8 cellular contexts compared by ENCODE assay signal in genomic region chr16:70430667-70431536, GRCh38. TPM values are rescaled to one million over a fixed set of nuclear protein-coding genes. Genes with fewer than 3 reads are reported as not detected.
DNase-seq lines count a peak whose midpoint lies in the region; ATAC-seq, FAIRE-seq and TF ChIP-seq lines count a peak whose summit lies in the region.

No MANE protein-coding gene starts in this region.

- no peaks in the 10 kb centered on the region for H3K9me2 ChIP-seq in DOHH2 (replicated peaks; ENCODE audit: control insufficient read depth, low read length)

- TF ChIP-seq CTCF in DOHH2 (IDR thresholded peaks at IDR 0.05; ENCODE audit: low read depth, low read length, poor library complexity, severe bottlenecking) (no peak), endothelial cell of umbilical vein (IDR thresholded peaks at IDR 0.05; ENCODE audit: extremely low read depth in 1 of 2, insufficient read depth in 1 of 2, low read depth in 1 of 2, low read length in 2 of 2) (no peak)

- intact Hi-C loops in activated CD4-positive, alpha-beta T cell treated with anti-CD3 and anti-CD28 coated beads, Interleukin-2, amount 10 ng/mL, durations not matched to agents 24 days and 14 days (cut with micrococcal nuclease) = loop anchor here (2.0 kb wide), 2 partner anchors 46 to 50 kb away; no protein-coding TSS in a partner anchor
- intact Hi-C loops in endothelial cell of umbilical vein (cut with micrococcal nuclease) = no loop called here

- peaks cover 37% of the 10 kb centered on the region for H3K36me3 ChIP-seq in DOHH2 (ENCODE audit: control insufficient read depth, low read length)
- peaks cover 6% of the 10 kb centered on the region; the same call in 1 of the 2 replicates for H3K36me3 ChIP-seq in HUES6 (ENCODE audit: control insufficient read depth, insufficient read depth, low read length)
- H3K36me3 ChIP-seq in endothelial cell of umbilical vein (ENCODE audit: control insufficient read depth in 2 of 2, extremely low read depth in 1 of 2, insufficient read depth in 2 of 2, low read length in 2 of 2) = peaks cover 0 to 5% of the 10 kb centered on the region in 2 experiments
- no peaks in the 10 kb centered on the region for H3K36me3 ChIP-seq in skeletal muscle tissue (ENCODE audit: control insufficient read depth in 3 of 3, insufficient read depth in 3 of 3, low read length in 3 of 3)
- no peaks in the 10 kb centered on the region for H3K36me3 ChIP-seq in SJCRH30

- H3K9me1 ChIP-seq in endothelial cell of umbilical vein (replicated peaks; ENCODE audit: control insufficient read depth, extremely low read depth, insufficient read depth, low read length) = no peaks in the 10 kb centered on the region

- H4K20me1 ChIP-seq in DOHH2 (ENCODE audit: control insufficient read depth, insufficient read depth, low read depth, low read length) = no peaks in the 10 kb centered on the region
- H4K20me1 ChIP-seq in endothelial cell of umbilical vein (replicated peaks; ENCODE audit: control insufficient read depth, extremely low read depth, insufficient read depth, low read length) = no peaks in the 10 kb centered on the region

- H3K36me3 Mint-ChIP-seq in activated CD4-positive, alpha-beta T cell treated with anti-CD3 and anti-CD28 coated beads, Interleukin-2, amount 10 ng/mL, durations not matched to agents 24 days and 14 days (ENCODE audit: low read depth) = peaks cover 11% of the 10 kb centered on the region

- H3K4me1 ChIP-seq in DOHH2 (ENCODE audit: control insufficient read depth, low read length) (peaks cover 76% of the 10 kb centered on the region), HUES6 (ENCODE audit: control insufficient read depth, insufficient read depth, low read length) (peaks cover 57% of the 10 kb centered on the region), endothelial cell of umbilical vein (ENCODE audit: control insufficient read depth, extremely low read depth, insufficient read depth, low read length) (peaks cover 65% of the 10 kb centered on the region), skeletal muscle tissue (ENCODE audit: control insufficient read depth in 3 of 3, insufficient read depth in 3 of 3, low read length in 3 of 3) (peaks cover 69 to 73% (median 71%) of the 10 kb centered on the region in 3 donors), SJCRH30 (peaks cover 32% of the 10 kb centered on the region)

- peaks cover 78% of the 10 kb centered on the region for H3K79me2 ChIP-seq in DOHH2 (ENCODE audit: control insufficient read depth, low read length)
- H3K79me2 ChIP-seq in endothelial cell of umbilical vein (ENCODE audit: control insufficient read depth, insufficient read depth, low read length) = peaks cover 58% of the 10 kb centered on the region

- no TSS peak for BruUV-seq in endothelial cell of umbilical vein (replicated peaks; lab: Mats Ljungman, UMichigan)

- peak overlapping the region; percentile 97 for H3K27ac Mint-ChIP-seq in activated CD4-positive, alpha-beta T cell treated with anti-CD3 and anti-CD28 coated beads, Interleukin-2, amount 10 ng/mL, durations not matched to agents 24 days and 14 days

- no peaks in the 10 kb centered on the region for H3K9me3 ChIP-seq in DOHH2 (ENCODE audit: control insufficient read depth, insufficient read depth, low read length)
- H3K9me3 ChIP-seq in HUES6 (ENCODE audit: control insufficient read depth, insufficient read depth, low read depth, low read length) = no peaks in the 10 kb centered on the region
- H3K9me3 ChIP-seq in endothelial cell of umbilical vein (replicated peaks; ENCODE audit: control insufficient read depth, insufficient read depth, low read length) = no peaks in the 10 kb centered on the region
- no peaks in the 10 kb centered on the region for H3K9me3 ChIP-seq in skeletal muscle tissue (ENCODE audit: control insufficient read depth in 3 of 3, low read length in 3 of 3)
- H3K9me3 ChIP-seq in SJCRH30 (replicated peaks) = no peaks in the 10 kb centered on the region

- no peaks in the 10 kb centered on the region for H3K9me3 Mint-ChIP-seq in activated CD4-positive, alpha-beta T cell treated with anti-CD3 and anti-CD28 coated beads, Interleukin-2, amount 10 ng/mL, durations not matched to agents 24 days and 14 days

- H3K4me3 Mint-ChIP-seq in activated CD4-positive, alpha-beta T cell treated with anti-CD3 and anti-CD28 coated beads, Interleukin-2, amount 10 ng/mL, durations not matched to agents 24 days and 14 days = peak overlapping the region; percentile 66

- H3K4me2 ChIP-seq in DOHH2 (ENCODE audit: low read length) = peak overlapping the region; percentile 98
- H3K4me2 ChIP-seq in endothelial cell of umbilical vein (ENCODE audit: insufficient read depth, low read length) = peak overlapping the region; percentile 49

- POLR2A ChIA-PET in endothelial cell of umbilical vein (lab: Charles Lee) = no interaction called here

- CTCF ChIA-PET in endothelial cell of umbilical vein (lab: Charles Lee) = interaction anchor here (0.5 to 0.6 kb wide), 2 partner anchors 21 to 40 kb away, joined by 3 read pairs; no protein-coding TSS in a partner anchor

- H3K9ac ChIP-seq in HUES6 (ENCODE audit: low read length) (peak overlapping the region; percentile 70), endothelial cell of umbilical vein (replicated peaks; ENCODE audit: extremely low read depth, insufficient read depth, low read length) (no peak overlapping the region), skeletal muscle tissue (ENCODE audit: low read depth in 1 of 3, low read length in 3 of 3) (peak overlapping the region; percentile 50 to 60 (median 54))

- peak overlapping the region; percentile 100 for H3K27ac ChIP-seq in DOHH2 (ENCODE audit: low read depth, low read length)
- H3K27ac ChIP-seq in HUES6 (ENCODE audit: low read depth, low read length) = peak overlapping the region; percentile 80
- H3K27ac ChIP-seq in endothelial cell of umbilical vein (ENCODE audit: insufficient read depth, low read depth, low read length) = peak overlapping the region; percentile 61
- H3K27ac ChIP-seq in skeletal muscle tissue (ENCODE audit: low read depth, low read length) = peak overlapping the region; percentile 77
- no peak overlapping the region for H3K27ac ChIP-seq in SJCRH30

- no peaks in the 10 kb centered on the region for H3K27me3 ChIP-seq in DOHH2 (ENCODE audit: control insufficient read depth, low read length)
- H3K27me3 ChIP-seq in HUES6 (ENCODE audit: control insufficient read depth, insufficient read depth, low read length) = no peaks in the 10 kb centered on the region
- H3K27me3 ChIP-seq in endothelial cell of umbilical vein (ENCODE audit: control insufficient read depth in 2 of 2, insufficient read depth in 2 of 2, low read length in 2 of 2) = no peaks in the 10 kb centered on the region
- no peaks in the 10 kb centered on the region for H3K27me3 ChIP-seq in skeletal muscle tissue (ENCODE audit: control insufficient read depth in 3 of 3, insufficient read depth in 3 of 3, low read length in 3 of 3)
- no peaks in the 10 kb centered on the region for H3K27me3 ChIP-seq in SJCRH30

- no peak overlapping the region for H2AFZ ChIP-seq in endothelial cell of umbilical vein (ENCODE audit: low read depth, low read length)

- peak overlapping the region; percentile 72 for H3K4me3 ChIP-seq in DOHH2 (ENCODE audit: low read length)
- peak overlapping the region; percentile 37; the same call in 1 of the 2 replicates for H3K4me3 ChIP-seq in HUES6 (ENCODE audit: low read depth, low read length)
- H3K4me3 ChIP-seq in endothelial cell of umbilical vein (replicated peaks in 1 of 3; ENCODE audit: insufficient read depth in 1 of 3, low read depth in 1 of 3, low read length in 3 of 3) = no peak overlapping the region
- H3K4me3 ChIP-seq in skeletal muscle tissue (ENCODE audit: low read length in 3 of 3) = peak overlapping the region in 2 of 3 donors; percentile 24 to 30
- no peak overlapping the region for H3K4me3 ChIP-seq in SJCRH30

- peak; percentile 45 for ATAC-seq in GM21447 (IDR thresholded peaks at IDR 0.05; ENCODE audit: unreplicated experiment)

- H3K4me1 Mint-ChIP-seq in activated CD4-positive, alpha-beta T cell treated with anti-CD3 and anti-CD28 coated beads, Interleukin-2, amount 10 ng/mL, durations not matched to agents 24 days and 14 days = peaks cover 58% of the 10 kb centered on the region

- no peak for FAIRE-seq in endothelial cell of umbilical vein (lab: Jason Lieb, UNC)

- DNase-seq in activated CD4-positive, alpha-beta T cell treated with anti-CD3 and anti-CD28 coated beads, Interleukin-2, amount 10 ng/mL, durations not matched to agents 24 days and 14 days = peak; percentile 84
- DNase-seq in endothelial cell of umbilical vein (ENCODE audit: low read depth, low spot score) = no peak
- no peak for DNase-seq in SJCRH30
- DNase-seq in NCI-H2081 (lab: John Stamatoyannopoulos, UW) = no peak

- TF ChIP-seq POLR2A in endothelial cell of umbilical vein (IDR thresholded peaks at IDR 0.05; ENCODE audit: low read depth, low read length) = no peak

- dilution Hi-C loops in endothelial cell of umbilical vein (cut with MboI; ENCODE audit: extremely low pct_ligation_motif_present, low sequenced_read_pairs) = no loop called here

- peaks cover 38% of the 10 kb centered on the region for H3F3A ChIP-seq in DOHH2 (ENCODE audit: control insufficient read depth, insufficient read depth)

- no peaks in the 10 kb centered on the region for H3K27me3 Mint-ChIP-seq in activated CD4-positive, alpha-beta T cell treated with anti-CD3 and anti-CD28 coated beads, Interleukin-2, amount 10 ng/mL, durations not matched to agents 24 days and 14 days

RNA-seq across cellular contexts. Expression of gene ST3GAL2, which starts 8.0 kb away (rescaled TPM):
- total RNA-seq in activated CD4-positive, alpha-beta T cell treated with anti-CD3 and anti-CD28 coated beads, Interleukin-2, amount 10 ng/mL, durations not matched to agents 24 days and 14 days = 27.9 and 37.0 TPM in 2 replicates
- total RNA-seq in endothelial cell of umbilical vein (50.2 and 50.4 TPM in 2 replicates), skeletal muscle tissue (24.5 TPM)
- 23.0 and 33.3 TPM in 2 replicates for polyA plus RNA-seq in endothelial cell of umbilical vein
- 25.7 and 28.4 TPM in 2 replicates for polyA plus RNA-seq in endothelial cell of umbilical vein (2011; cell fraction: cytosol; rRNA removed)
- polyA plus RNA-seq in endothelial cell of umbilical vein (2011; cell fraction: nucleus; rRNA removed) = 23.1 and 27.7 TPM in 2 replicates
- polyA plus RNA-seq in endothelial cell of umbilical vein (2012) = 22.1 and 34.0 TPM in 2 replicates
- polyA minus RNA-seq in endothelial cell of umbilical vein = 72.3 and 84.6 TPM in 2 replicates
- polyA minus RNA-seq in endothelial cell of umbilical vein (2011; cell fraction: cytosol; rRNA and poly(A)+ RNA removed) = 19.8 TPM
- polyA minus RNA-seq in endothelial cell of umbilical vein (2011; cell fraction: nucleus; rRNA and poly(A)+ RNA removed) = 29.8 and 45.1 TPM in 2 replicates
- total RNA-seq in SJCRH30 (2014; rRNA removed; shearing (Covaris generic)) = 13.6 TPM in 2 replicates

RNA-seq across cellular contexts. Expression of gene FCSK, which starts 23.5 kb away (rescaled TPM):
- total RNA-seq in activated CD4-positive, alpha-beta T cell treated with anti-CD3 and anti-CD28 coated beads, Interleukin-2, amount 10 ng/mL, durations not matched to agents 24 days and 14 days = 19.6 and 24.4 TPM in 2 replicates
- total RNA-seq in endothelial cell of umbilical vein = 13.2 and 18.0 TPM in 2 replicates
- polyA plus RNA-seq in endothelial cell of umbilical vein = 11.4 and 12.4 TPM in 2 replicates
- 7.2 and 8.3 TPM in 2 replicates for polyA plus RNA-seq in endothelial cell of umbilical vein (2011; cell fraction: cytosol; rRNA removed)
- polyA plus RNA-seq in endothelial cell of umbilical vein (2011; cell fraction: nucleus; rRNA removed) = 51.5 and 69.1 TPM in 2 replicates
- 5.8 and 11.4 TPM in 2 replicates for polyA plus RNA-seq in endothelial cell of umbilical vein (2012)
- polyA minus RNA-seq in endothelial cell of umbilical vein = 13.6 and 14.1 TPM in 2 replicates
- polyA minus RNA-seq in endothelial cell of umbilical vein (2011; cell fraction: cytosol; rRNA and poly(A)+ RNA removed) = 8.9 TPM
- polyA minus RNA-seq in endothelial cell of umbilical vein (2011; cell fraction: nucleus; rRNA and poly(A)+ RNA removed) = 16.7 and 17.1 TPM in 2 replicates
- 6.8 TPM for total RNA-seq in skeletal muscle tissue
- total RNA-seq in SJCRH30 (2014; rRNA removed; shearing (Covaris generic)) = 1.6 and 1.9 TPM in 2 replicates

Comparison
In these comparisons a context has a peak if more than half of its experiments do, and no peak if none do; other contexts are left out.
1. H3K4me3 ChIP-seq: peak in DOHH2 (single experiment), HUES6 (single experiment) and skeletal muscle tissue (2 of 3); none in endothelial cell of umbilical vein (0 of 3) and SJCRH30 (single experiment).